In genomic region chr11:100888836-100889235, GRCh38 we compare ENCODE assay signal across 18 cellular contexts.
"Had no signal": no experiment of that assay in that cellular context is flagged by ENCODE, and none has a peak within 500 bp of the region (broad histone marks: within the 10 kb centered on the region; RNA-seq: fewer than 3 reads in every experiment).

No MANE protein-coding gene starts in this region.

- H3K9me3 Mint-ChIP-seq: naive B cell, nephron progenitor cell had no signal

- H3K4me1 Mint-ChIP-seq: naive B cell had no signal

- H3K27ac Mint-ChIP-seq: nephron progenitor cell had no signal

- H3K4me3 Mint-ChIP-seq: naive B cell, nephron progenitor cell had no signal

- H3K27me3 Mint-ChIP-seq: naive B cell had no signal

- DNase-seq: cortex of kidney; dorsolateral prefrontal cortex; effector CD8-positive, alpha-beta T cell; heart left ventricle; hippocampal formation; kidney glomerular epithelial cell; left ventricle myocardium inferior; lower lobe of right lung; mesendoderm; naive B cell; nephron progenitor cell; ovary; sigmoid colon; stimulated activated CD4-positive, alpha-beta T cell treated with anti-CD3 and anti-CD28 coated beads, Interleukin-12 subunit alpha, Interleukin-12 subunit beta, amount 100 ng/mL, for 4 hours; stimulated activated naive CD4-positive, alpha-beta T cell treated with Interleukin-2 at 50 U/mL for 16 hours; trophoblast cell had no signal

- H3K36me3 Mint-ChIP-seq: naive B cell had no signal

- H3K4me3 ChIP-seq: dorsolateral prefrontal cortex, heart left ventricle, left ventricle myocardium inferior, lower lobe of right lung, ovary, right atrium auricular region, sigmoid colon, skin epidermis had no signal
